ENCODE assay signal across 4 cellular contexts in genomic region chr4:162458051-162458450, GRCh38.
"Had no signal": no experiment of that assay in that cellular context is flagged by ENCODE, and none has a peak within 500 bp of the region (broad histone marks: within the 10 kb centered on the region; RNA-seq: fewer than 3 reads in every experiment).

No MANE protein-coding gene starts in this region.

- H3K27ac ChIP-seq: HL-60 had no signal

- H3K4me3 ChIP-seq: K562 had no signal

- DNase-seq: IMR-90, KBM-7 had no signal
